In genomic region chr14:24123465-24124417, GRCh38 we compare ENCODE assay signal across 1 cellular context.
TF ChIP-seq lines count a peak whose summit lies in the region.

No MANE protein-coding gene starts in this region.

TF ChIP-seq in GM23338, 12 proteins besides CTCF, POLR2A, EP300 and RAD21 (continued from another document):
- TF ChIP-seq ZNF462 (CRISPR knock-in tag; IDR thresholded peaks at IDR 0.05) (no peak), JUNB (IDR thresholded peaks at IDR 0.05; ENCODE audit: unreplicated experiment) (no peak), CREB1 (CRISPR knock-in tag; IDR thresholded peaks at IDR 0.05; ENCODE audit: low read depth) (no peak), STAT1 (IDR thresholded peaks at IDR 0.05; ENCODE audit: unreplicated experiment) (no peak), ZNF331 (CRISPR knock-in tag; IDR thresholded peaks at IDR 0.05; ENCODE audit: low read depth) (no peak), NANOG (IDR thresholded peaks at IDR 0.05; ENCODE audit: borderline replicate concordance) (no peak), EZH2 (IDR thresholded peaks at IDR 0.05; ENCODE audit: low read depth, unreplicated experiment) (no peak), EZH2phosphoT487 (IDR thresholded peaks at IDR 0.05; ENCODE audit: unreplicated experiment) (no peak)
